Comparison of ENCODE assay signal across 8 cellular contexts in the genomic region with DNA sequence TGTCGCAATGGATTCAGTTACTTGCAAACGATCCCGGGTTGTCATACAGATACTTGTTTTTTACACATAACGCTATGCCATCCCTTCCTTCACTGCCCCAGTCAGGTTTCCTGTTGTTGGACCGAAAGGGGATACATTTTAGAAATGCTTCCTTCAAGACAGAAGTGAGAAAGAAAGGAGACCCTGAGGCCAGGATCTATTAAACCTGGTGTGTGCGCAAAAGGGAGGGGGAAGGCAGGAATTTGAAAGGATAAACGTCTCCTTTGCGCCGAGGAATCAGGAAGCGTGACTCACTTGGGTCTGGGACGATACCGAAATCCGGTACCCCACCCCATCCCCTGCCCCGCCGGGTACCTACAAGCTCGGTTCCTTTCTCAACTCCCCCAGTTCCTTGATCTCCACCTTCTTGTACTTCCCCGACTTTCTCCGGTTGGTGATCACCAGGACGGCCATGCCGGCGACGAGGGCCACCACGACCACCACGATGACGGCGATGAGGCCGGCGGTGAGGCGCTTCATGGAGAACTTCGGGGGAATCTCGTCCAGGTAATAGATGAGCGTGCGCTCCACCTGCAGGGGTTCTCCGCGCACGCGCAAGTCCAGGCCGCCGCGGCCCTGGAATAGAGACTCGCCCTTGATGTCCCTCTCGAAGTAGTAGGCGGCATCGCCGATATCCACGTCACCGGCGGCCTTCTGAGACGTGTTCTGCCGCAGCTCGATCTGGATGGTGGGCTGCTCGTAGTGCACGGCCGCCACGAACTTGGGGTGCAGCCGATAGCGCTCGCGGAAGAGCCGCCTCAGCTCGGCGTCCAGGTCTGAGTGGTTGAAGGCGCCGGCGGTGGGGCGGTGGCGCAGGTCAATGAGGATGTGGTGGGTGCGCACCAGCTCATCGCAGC. TPM values are rescaled to one million over a fixed set of nuclear protein-coding genes. Genes with fewer than 3 reads are reported as not detected.
DNase-seq lines count a peak whose midpoint lies in the region; ATAC-seq and TF ChIP-seq lines count a peak whose summit lies in the region.

No MANE protein-coding gene starts in this region.

- no peaks in the 10 kb centered on the region for H4K20me1 ChIP-seq in GM23338 (replicated peaks; ENCODE audit: insufficient read depth)

- H3K4me3 ChIP-seq in GM23338 (peak overlapping the region; percentile 65), skeletal muscle cell (ENCODE audit: low read depth, low read length) (peak overlapping the region; percentile 35)

- DNase-seq in GM23338 (ENCODE audit: low spot score) (peak; percentile 66), left ventricle myocardium superior (no peak), skeletal muscle cell (ENCODE audit: low read depth) (no peak), pons (ENCODE audit: low spot score) (no peak), A172 (ENCODE audit: low spot score) (no peak)

- H2AFZ ChIP-seq in GM23338, result peak overlapping the region; percentile 98

- peaks cover 64% of the 10 kb centered on the region for H3K27me3 ChIP-seq in GM23338 (ENCODE audit: insufficient read depth)

- peak overlapping the region; percentile 72 for H3K4me3 Mint-ChIP-seq in GM23338
- H3K4me3 Mint-ChIP-seq in activated T-helper 17 cell treated with anti-CD3 and anti-CD28 coated beads, Interleukin-2, amount 50 U/mL, for 72 hours, result peak overlapping the region; percentile 83

- H3K36me3 ChIP-seq in GM23338 (ENCODE audit: insufficient read depth), result no peaks in the 10 kb centered on the region

- H3K9me3 Mint-ChIP-seq in GM23338, result peaks cover 8% of the 10 kb centered on the region
- no peaks in the 10 kb centered on the region for H3K9me3 Mint-ChIP-seq in activated T-helper 17 cell treated with anti-CD3 and anti-CD28 coated beads, Interleukin-2, amount 50 U/mL, for 72 hours

- peaks cover 6% of the 10 kb centered on the region for H3F3A ChIP-seq in GM23338 (replicated peaks; ENCODE audit: low read depth)

- TF ChIP-seq POLR2A in GM18505 (IDR thresholded peaks at IDR 0.05; ENCODE audit: borderline replicate concordance, extremely low read depth, insufficient read depth, insufficient read length), result no peak

- H3K4me1 Mint-ChIP-seq in GM23338, result peaks cover 29% of the 10 kb centered on the region
- H3K4me1 Mint-ChIP-seq in activated T-helper 17 cell treated with anti-CD3 and anti-CD28 coated beads, Interleukin-2, amount 50 U/mL, for 72 hours, result peaks cover 19% of the 10 kb centered on the region

- no peak overlapping the region for H3K27ac ChIP-seq in GM23338 (ENCODE audit: low read depth)

- peak overlapping the region; percentile 83 for H3K4me2 ChIP-seq in GM23338

- no peaks in the 10 kb centered on the region; the same call in 2 of the 3 replicates for H3K36me3 Mint-ChIP-seq in GM23338 (ENCODE audit: low read depth)
- H3K36me3 Mint-ChIP-seq in activated T-helper 17 cell treated with anti-CD3 and anti-CD28 coated beads, Interleukin-2, amount 50 U/mL, for 72 hours (ENCODE audit: low read depth), result peaks cover 12% of the 10 kb centered on the region

- no peaks in the 10 kb centered on the region for H3K79me2 ChIP-seq in GM23338 (replicated peaks; ENCODE audit: insufficient read depth)

- intact Hi-C loops in left ventricle myocardium superior (cut with micrococcal nuclease), result no loop called here

- H3K9me2 ChIP-seq in GM23338 (ENCODE audit: insufficient read depth), result no peaks in the 10 kb centered on the region

- TF ChIP-seq CTCF in GM23338 (conservative IDR thresholded peaks at IDR 0.05; ENCODE audit: low read depth in 2 of 2), result no peak

- H3K27me3 Mint-ChIP-seq in GM23338 (ENCODE audit: insufficient read depth, low read depth, poor library complexity), result peaks cover 50% of the 10 kb centered on the region
- peaks cover 46% of the 10 kb centered on the region for H3K27me3 Mint-ChIP-seq in activated T-helper 17 cell treated with anti-CD3 and anti-CD28 coated beads, Interleukin-2, amount 50 U/mL, for 72 hours

- H3K4me1 ChIP-seq in GM23338 (ENCODE audit: insufficient read depth), result peaks cover 25% of the 10 kb centered on the region

- H3K27ac Mint-ChIP-seq in GM23338, result no peak overlapping the region
- H3K27ac Mint-ChIP-seq in activated T-helper 17 cell treated with anti-CD3 and anti-CD28 coated beads, Interleukin-2, amount 50 U/mL, for 72 hours, result no peak overlapping the region

- ATAC-seq in GM23338, result peak; percentile 49
- ATAC-seq in activated T-helper 17 cell treated with anti-CD3 and anti-CD28 coated beads, Interleukin-2, amount 50 U/mL, for 72 hours (replicated peaks), result no peak
- peak; percentile 13 for ATAC-seq in left ventricle myocardium superior
- ATAC-seq in SK-N-SH treated with all-trans-retinoic acid at 6 μM for 48 hours, result no peak
- ATAC-seq in GM18505 (IDR thresholded peaks at IDR 0.05; ENCODE audit: unreplicated experiment), result no peak

TF ChIP-seq in GM23338, 12 proteins besides CTCF, POLR2A, EP300 and RAD21 (continues in another document):
- no peak for TF ChIP-seq STAT1 (IDR thresholded peaks at IDR 0.05; ENCODE audit: unreplicated experiment)

TF ChIP-seq in SK-N-SH treated with all-trans-retinoic acid at 6 μM for 48 hours, 23 proteins besides CTCF, POLR2A, EP300 and RAD21:
- TF ChIP-seq ZFP30 (CRISPR knock-in tag; IDR thresholded peaks at IDR 0.05) (no peak), ISL1 (CRISPR knock-in tag; IDR thresholded peaks at IDR 0.05) (no peak), ZNF8 (CRISPR knock-in tag; IDR thresholded peaks at IDR 0.05) (no peak), TOX (CRISPR knock-in tag; IDR thresholded peaks at IDR 0.05; ENCODE audit: borderline replicate concordance) (no peak), ZNF565 (CRISPR knock-in tag; conservative IDR thresholded peaks at IDR 0.05; ENCODE audit: low read depth) (no peak), ZNF70 (CRISPR knock-in tag; IDR thresholded peaks at IDR 0.05) (no peak), TCF4 (CRISPR knock-in tag; IDR thresholded peaks at IDR 0.05; ENCODE audit: borderline replicate concordance) (no peak), ESRRG (CRISPR knock-in tag; IDR thresholded peaks at IDR 0.05) (no peak), RARB (CRISPR knock-in tag; IDR thresholded peaks at IDR 0.05) (no peak), BACH2 (CRISPR knock-in tag; IDR thresholded peaks at IDR 0.05; ENCODE audit: borderline replicate concordance) (no peak), SNAI2 (CRISPR knock-in tag; IDR thresholded peaks at IDR 0.05) (no peak), ZFP3 (CRISPR knock-in tag; IDR thresholded peaks at IDR 0.05) (no peak), ARNTL (CRISPR knock-in tag; IDR thresholded peaks at IDR 0.05; ENCODE audit: borderline replicate concordance, low read depth) (no peak)
- TF ChIP-seq, protein P1, sequence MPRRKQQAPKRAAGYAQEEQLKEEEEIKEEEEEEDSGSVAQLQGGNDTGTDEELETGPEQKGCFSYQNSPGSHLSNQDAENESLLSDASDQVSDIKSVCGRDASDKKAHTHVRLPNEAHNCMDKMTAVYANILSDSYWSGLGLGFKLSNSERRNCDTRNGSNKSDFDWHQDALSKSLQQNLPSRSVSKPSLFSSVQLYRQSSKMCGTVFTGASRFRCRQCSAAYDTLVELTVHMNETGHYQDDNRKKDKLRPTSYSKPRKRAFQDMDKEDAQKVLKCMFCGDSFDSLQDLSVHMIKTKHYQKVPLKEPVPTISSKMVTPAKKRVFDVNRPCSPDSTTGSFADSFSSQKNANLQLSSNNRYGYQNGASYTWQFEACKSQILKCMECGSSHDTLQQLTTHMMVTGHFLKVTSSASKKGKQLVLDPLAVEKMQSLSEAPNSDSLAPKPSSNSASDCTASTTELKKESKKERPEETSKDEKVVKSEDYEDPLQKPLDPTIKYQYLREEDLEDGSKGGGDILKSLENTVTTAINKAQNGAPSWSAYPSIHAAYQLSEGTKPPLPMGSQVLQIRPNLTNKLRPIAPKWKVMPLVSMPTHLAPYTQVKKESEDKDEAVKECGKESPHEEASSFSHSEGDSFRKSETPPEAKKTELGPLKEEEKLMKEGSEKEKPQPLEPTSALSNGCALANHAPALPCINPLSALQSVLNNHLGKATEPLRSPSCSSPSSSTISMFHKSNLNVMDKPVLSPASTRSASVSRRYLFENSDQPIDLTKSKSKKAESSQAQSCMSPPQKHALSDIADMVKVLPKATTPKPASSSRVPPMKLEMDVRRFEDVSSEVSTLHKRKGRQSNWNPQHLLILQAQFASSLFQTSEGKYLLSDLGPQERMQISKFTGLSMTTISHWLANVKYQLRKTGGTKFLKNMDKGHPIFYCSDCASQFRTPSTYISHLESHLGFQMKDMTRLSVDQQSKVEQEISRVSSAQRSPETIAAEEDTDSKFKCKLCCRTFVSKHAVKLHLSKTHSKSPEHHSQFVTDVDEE (CRISPR knock-in tag; IDR thresholded peaks at IDR 0.05), result no peak
- TF ChIP-seq, protein P2, sequence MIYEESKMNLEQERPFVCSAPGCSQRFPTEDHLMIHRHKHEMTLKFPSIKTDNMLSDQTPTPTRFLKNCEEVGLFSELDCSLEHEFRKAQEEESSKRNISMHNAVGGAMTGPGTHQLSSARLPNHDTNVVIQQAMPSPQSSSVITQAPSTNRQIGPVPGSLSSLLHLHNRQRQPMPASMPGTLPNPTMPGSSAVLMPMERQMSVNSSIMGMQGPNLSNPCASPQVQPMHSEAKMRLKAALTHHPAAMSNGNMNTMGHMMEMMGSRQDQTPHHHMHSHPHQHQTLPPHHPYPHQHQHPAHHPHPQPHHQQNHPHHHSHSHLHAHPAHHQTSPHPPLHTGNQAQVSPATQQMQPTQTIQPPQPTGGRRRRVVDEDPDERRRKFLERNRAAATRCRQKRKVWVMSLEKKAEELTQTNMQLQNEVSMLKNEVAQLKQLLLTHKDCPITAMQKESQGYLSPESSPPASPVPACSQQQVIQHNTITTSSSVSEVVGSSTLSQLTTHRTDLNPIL (CRISPR knock-in tag; IDR thresholded peaks at IDR 0.05; ENCODE audit: low read depth), result no peak

RNA-seq across cellular contexts. Expression of a gene that starts 1.0 kb away (rescaled TPM):
- total RNA-seq in GM23338 (2014; rRNA removed; shearing (Covaris generic)), result 1.4 and 1.5 TPM in 2 replicates
- 0.77 and 0.86 TPM in 2 replicates for polyA plus RNA-seq in GM23338 (2016; fragmentation: Nextera tagmentation; extraction: Ambion mirVana)
- 1 to 10 TPM in 1 of 2 donors, not detected in 1; 1.1 TPM for total RNA-seq in activated T-helper 17 cell treated with anti-CD3 and anti-CD28 coated beads, Interleukin-2, amount 50 U/mL, for 72 hours
- total RNA-seq in left ventricle myocardium superior, result 0.25 TPM
- not detected in 2 replicates for total RNA-seq in A172 (2014; rRNA removed; shearing (Covaris generic))

RNA-seq across cellular contexts. Expression of a gene that starts 29.6 kb away (rescaled TPM):
- total RNA-seq in GM23338 (2014; rRNA removed; shearing (Covaris generic)), result 19.9 and 21.3 TPM in 2 replicates
- 29.9 and 33.1 TPM in 2 replicates for polyA plus RNA-seq in GM23338 (2016; fragmentation: Nextera tagmentation; extraction: Ambion mirVana)
- total RNA-seq in activated T-helper 17 cell treated with anti-CD3 and anti-CD28 coated beads, Interleukin-2, amount 50 U/mL, for 72 hours, result 10 to 100 TPM in 1 of 2 donors, 1 to 10 TPM in 1; 4.8 to 11.1 TPM
- total RNA-seq in left ventricle myocardium superior, result 29.4 TPM
- total RNA-seq in A172 (2014; rRNA removed; shearing (Covaris generic)), result 13.6 and 20.4 TPM in 2 replicates

Comparison
In these comparisons a context has a peak if more than half of its experiments do, and no peak if none do; other contexts are left out.
1. ATAC-seq: peak in GM23338 (single experiment) and left ventricle myocardium superior (single experiment); none in activated T-helper 17 cell treated with anti-CD3 and anti-CD28 coated beads, Interleukin-2, amount 50 U/mL, for 72 hours (single experiment), SK-N-SH treated with all-trans-retinoic acid at 6 μM for 48 hours (single experiment) and GM18505 (single experiment).